In the genomic region with DNA sequence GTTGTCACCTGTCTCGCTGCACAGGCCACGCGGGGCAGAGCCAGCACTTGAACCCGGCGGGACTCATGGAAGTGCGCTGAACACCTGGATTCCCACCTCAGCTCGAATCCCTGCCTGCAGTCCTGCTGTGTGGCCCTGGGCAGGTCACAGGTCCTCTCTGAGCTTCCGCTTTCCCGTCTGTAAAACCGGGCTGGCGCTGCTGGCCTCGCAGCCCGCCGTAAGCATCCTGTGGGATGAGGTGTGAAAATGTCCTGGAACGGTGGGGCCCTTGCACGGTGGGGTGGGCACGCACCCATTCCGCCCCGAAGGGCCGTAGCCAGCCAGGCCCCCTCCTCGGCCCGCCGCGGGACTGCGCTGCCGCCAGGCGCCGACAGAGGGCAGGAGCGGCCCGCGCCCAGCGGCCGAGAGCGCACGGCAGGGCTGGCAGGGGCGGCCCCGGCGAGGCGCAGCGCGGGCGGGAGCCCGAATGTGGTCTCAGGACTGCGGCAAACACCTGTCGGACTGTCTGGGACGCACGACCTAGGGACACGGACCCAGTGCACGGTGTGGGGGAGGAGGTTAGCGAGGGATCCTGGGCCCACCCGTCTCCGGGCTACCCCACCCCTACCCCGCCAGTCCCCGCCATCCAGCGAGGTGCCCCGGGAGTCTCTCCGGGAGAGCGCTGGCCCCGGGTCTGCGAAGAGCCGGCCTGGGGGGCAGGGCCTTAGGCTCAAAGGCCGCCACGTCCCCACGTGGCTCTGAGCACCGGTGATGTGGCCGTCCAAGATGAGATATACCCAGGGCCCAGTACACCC, we compare ENCODE assay signal across 9 cellular contexts. TPM values are rescaled to one million over a fixed set of nuclear protein-coding genes. Genes with fewer than 3 reads are reported as not detected.
DNase-seq lines count a peak whose midpoint lies in the region; ATAC-seq and TF ChIP-seq lines count a peak whose summit lies in the region.
"Had no signal": no experiment of that assay in that cellular context is flagged by ENCODE, and none has a peak within 500 bp of the region (broad histone marks: within the 10 kb centered on the region; RNA-seq: fewer than 3 reads in every experiment).

No MANE protein-coding gene starts in this region.

- no peaks in the 10 kb centered on the region for H3K36me3 ChIP-seq in MG63
- H3K36me3 ChIP-seq in mesodermal cell (ENCODE audit: control insufficient read depth, insufficient read depth, low read length): no peaks in the 10 kb centered on the region

- H3K4me3 ChIP-seq in MG63 (no peak overlapping the region), mesodermal cell (ENCODE audit: extremely low read depth, insufficient read depth, low read length, poor library complexity, severe bottlenecking) (peak overlapping the region; percentile 5)

- no peaks in the 10 kb centered on the region for H3K27me3 ChIP-seq in MG63

- peak overlapping the region; percentile 22 for H3K4me3 Mint-ChIP-seq in Calu3 (ENCODE audit: low read depth, unreplicated experiment)
- no peak overlapping the region for H3K4me3 Mint-ChIP-seq in activated CD4-positive, alpha-beta T cell treated with anti-CD3 and anti-CD28 coated beads, Interleukin-2, amount 10 ng/mL, durations not matched to agents 24 days and 14 days

- peaks cover 16% of the 10 kb centered on the region for H3K4me1 Mint-ChIP-seq in Calu3 (ENCODE audit: low read depth, unreplicated experiment)
- H3K4me1 Mint-ChIP-seq in activated CD4-positive, alpha-beta T cell treated with anti-CD3 and anti-CD28 coated beads, Interleukin-2, amount 10 ng/mL, durations not matched to agents 24 days and 14 days: no peaks in the 10 kb centered on the region

- peak; percentile 84 for ATAC-seq in GM21723 (IDR thresholded peaks at IDR 0.05; ENCODE audit: unreplicated experiment)

- peaks cover 6% of the 10 kb centered on the region for H3K36me3 Mint-ChIP-seq in Calu3 (ENCODE audit: insufficient read depth, unreplicated experiment)
- no peaks in the 10 kb centered on the region for H3K36me3 Mint-ChIP-seq in activated CD4-positive, alpha-beta T cell treated with anti-CD3 and anti-CD28 coated beads, Interleukin-2, amount 10 ng/mL, durations not matched to agents 24 days and 14 days (ENCODE audit: low read depth)

- CTCF ChIA-PET in Calu3 (lab: Charles Lee): interaction anchor here (0.8 to 2.8 kb wide), 11 partner anchors 8 to 200 kb away, joined by 3 to 14 read pairs (median 4); no protein-coding TSS in a partner anchor

- no peaks in the 10 kb centered on the region for H3K9me3 Mint-ChIP-seq in Calu3 (ENCODE audit: low read depth, unreplicated experiment)
- no peaks in the 10 kb centered on the region for H3K9me3 Mint-ChIP-seq in activated CD4-positive, alpha-beta T cell treated with anti-CD3 and anti-CD28 coated beads, Interleukin-2, amount 10 ng/mL, durations not matched to agents 24 days and 14 days

- BruUV-seq in Calu3 (replicated peaks; lab: Mats Ljungman, UMichigan): no TSS peak

- no peak overlapping the region for H3K27ac Mint-ChIP-seq in Calu3 (ENCODE audit: unreplicated experiment)
- no peak overlapping the region for H3K27ac Mint-ChIP-seq in activated CD4-positive, alpha-beta T cell treated with anti-CD3 and anti-CD28 coated beads, Interleukin-2, amount 10 ng/mL, durations not matched to agents 24 days and 14 days

- peaks cover 5% of the 10 kb centered on the region for H3K4me1 ChIP-seq in mesodermal cell (ENCODE audit: control insufficient read depth, insufficient read depth, low read length, poor library complexity, severe bottlenecking)

- H3K9me3 ChIP-seq in MG63 (no peaks in the 10 kb centered on the region), mesodermal cell (ENCODE audit: control insufficient read depth, low read length) (no peaks in the 10 kb centered on the region)

- peaks cover 33% of the 10 kb centered on the region for H3K27me3 Mint-ChIP-seq in Calu3 (ENCODE audit: unreplicated experiment)
- H3K27me3 Mint-ChIP-seq in activated CD4-positive, alpha-beta T cell treated with anti-CD3 and anti-CD28 coated beads, Interleukin-2, amount 10 ng/mL, durations not matched to agents 24 days and 14 days: peaks cover 15% of the 10 kb centered on the region

- WGBS in mesodermal cell (ENCODE audit: insufficient coverage in 2 of 2), 2 experiments: 8 to 12% methylated on average over 40 to 57 of the region's 66 CpGs

- intact Hi-C loops in Calu3 (cut with micrococcal nuclease; ENCODE audit: unreplicated experiment): loop anchor here (1.0 kb wide), 2 partner anchors 71 to 155 kb away; no protein-coding TSS in a partner anchor
- intact Hi-C loops in activated CD4-positive, alpha-beta T cell treated with anti-CD3 and anti-CD28 coated beads, Interleukin-2, amount 10 ng/mL, durations not matched to agents 24 days and 14 days (cut with micrococcal nuclease): loop anchor here (1.0 to 2.0 kb wide), 3 partner anchors 71 to 182 kb away; no protein-coding TSS in a partner anchor

- TF ChIP-seq CTCF in Calu3 (IDR thresholded peaks at IDR 0.05; ENCODE audit: unreplicated experiment): peak; percentile 98

- no peak overlapping the region for H3K27ac ChIP-seq in mesodermal cell (ENCODE audit: low read depth, low read length, severe bottlenecking)

- DNase-seq in Calu3: peak; percentile 88
- peak; percentile 35 for DNase-seq in MG63
- peak; percentile 91 for DNase-seq in activated CD4-positive, alpha-beta T cell treated with anti-CD3 and anti-CD28 coated beads, Interleukin-2, amount 10 ng/mL, durations not matched to agents 24 days and 14 days
- peak; percentile 85 for DNase-seq in ecto neural progenitor cell (ENCODE audit: low spot score)
- DNase-seq in stimulated activated CD8-positive, alpha-beta memory T cell treated with anti-CD3 and anti-CD28 coated beads, Interleukin-7, amount 100 ng/mL, for 48 hours (ENCODE audit: extremely low read depth in 1 of 2, low read depth in 1 of 2): peak; percentile 15 to 16
- no peak for DNase-seq in NCI-H128 (lab: John Stamatoyannopoulos, UW; ENCODE audit: unreplicated experiment)

RNA-seq across cellular contexts. Expression of gene DNAJB8, which starts 40.4 kb away (rescaled TPM):
- total RNA-seq in Calu3 (2022): not detected in 2 replicates
- total RNA-seq in MG63 (2014; rRNA removed; shearing (Covaris generic); ENCODE audit: low replicate concordance): not detected in 2 replicates
- not detected in 2 replicates for total RNA-seq in activated CD4-positive, alpha-beta T cell treated with anti-CD3 and anti-CD28 coated beads, Interleukin-2, amount 10 ng/mL, durations not matched to agents 24 days and 14 days
- not detected for polyA plus RNA-seq in mesodermal cell (2013, experiment 1 of 2)
- polyA plus RNA-seq in mesodermal cell (2013, experiment 2 of 2): not detected
- total RNA-seq: T-helper 2 cell treated with Interferon-gamma antibody and Interleukin-4, amounts not matched to agents 100 ng/mL and 5 ng/mL, for 36 hours had no signal
